In genomic region chr11:62840712-62841360, GRCh38 we compare ENCODE assay signal across 1 cellular context.
A peak's percentile ranks its signal among the peaks of the same experiment; 100 is the strongest.
TF ChIP-seq lines count a peak whose summit lies in the region.

No MANE protein-coding gene starts in this region.

TF ChIP-seq in HepG2, 621 proteins besides CTCF, POLR2A, EP300 and RAD21 (continues in another document):
- TF ChIP-seq GFI1 (CRISPR knock-in tag; IDR thresholded peaks at IDR 0.05; ENCODE audit: borderline replicate concordance) (0 out of 2 replicates have a peak, but pooled peaks have one; percentile 9), ZNF800 (CRISPR knock-in tag; IDR thresholded peaks at IDR 0.05) (0 out of 2 replicates have a peak, but pooled peaks have one; percentile 27), ZFX (CRISPR knock-in tag; IDR thresholded peaks at IDR 0.05; ENCODE audit: low read depth) (peak; percentile 40; the same call in 1 of the 2 replicates), HNRNPLL (IDR thresholded peaks at IDR 0.05; ENCODE audit: low read depth, low read length, poor library complexity, severe bottlenecking) (peak; percentile 23), CBX5 (CRISPR knock-in tag; IDR thresholded peaks at IDR 0.05; ENCODE audit: borderline replicate concordance) (0 out of 2 replicates have a peak, but pooled peaks have one; percentile 21), SP4 (CRISPR knock-in tag; IDR thresholded peaks at IDR 0.05) (peak; percentile 31; the same call in 1 of the 2 replicates), HDAC1 (CRISPR knock-in tag; IDR thresholded peaks at IDR 0.05) (peak; percentile 44; the same call in 1 of the 2 replicates), CREBL2 (CRISPR knock-in tag; IDR thresholded peaks at IDR 0.05; ENCODE audit: borderline replicate concordance) (0 out of 2 replicates have a peak, but pooled peaks have one; percentile 29), FOXP4 (CRISPR knock-in tag; IDR thresholded peaks at IDR 0.05) (peak; percentile 1; the same call in 1 of the 2 replicates), ZNF558 (CRISPR knock-in tag; IDR thresholded peaks at IDR 0.05; ENCODE audit: borderline replicate concordance) (0 out of 2 replicates have a peak, but pooled peaks have one; percentile 43), ARID5B (CRISPR knock-in tag; IDR thresholded peaks at IDR 0.05) (0 out of 2 replicates have a peak, but pooled peaks have one; percentile 1), ARNTL (CRISPR knock-in tag; IDR thresholded peaks at IDR 0.05) (0 out of 2 replicates have a peak, but pooled peaks have one; percentile 0), GZF1 (CRISPR knock-in tag; IDR thresholded peaks at IDR 0.05) (0 out of 2 replicates have a peak, but pooled peaks have one; percentile 28), ZNF225 (CRISPR knock-in tag; IDR thresholded peaks at IDR 0.05) (0 out of 2 replicates have a peak, but pooled peaks have one; percentile 41), PITX1 (CRISPR knock-in tag; IDR thresholded peaks at IDR 0.05) (0 out of 2 replicates have a peak, but pooled peaks have one; percentile 37), PLSCR1 (CRISPR knock-in tag; IDR thresholded peaks at IDR 0.05; ENCODE audit: borderline replicate concordance) (0 out of 2 replicates have a peak, but pooled peaks have one; percentile 66), GLI4 (CRISPR knock-in tag; IDR thresholded peaks at IDR 0.05; ENCODE audit: borderline replicate concordance) (0 out of 2 replicates have a peak, but pooled peaks have one; percentile 26), SALL1 (CRISPR knock-in tag; IDR thresholded peaks at IDR 0.05) (peak; percentile 8; the same call in 1 of the 2 replicates), ZNF337 (CRISPR knock-in tag; IDR thresholded peaks at IDR 0.05; ENCODE audit: borderline replicate concordance, low read depth) (peak; percentile 16; the same call in 1 of the 2 replicates), ZNF17 (CRISPR knock-in tag; IDR thresholded peaks at IDR 0.05) (0 out of 2 replicates have a peak, but pooled peaks have one; percentile 11), TBX3 (IDR thresholded peaks at IDR 0.05; ENCODE audit: borderline replicate concordance) (peak; percentile 26; the same call in 1 of the 2 replicates), ZMYM3 (CRISPR knock-in tag; IDR thresholded peaks at IDR 0.05) (peak; percentile 37; the same call in 1 of the 2 replicates), ZNF460 (CRISPR knock-in tag; IDR thresholded peaks at IDR 0.05; ENCODE audit: borderline replicate concordance) (peak; percentile 94), ZNF768 (CRISPR knock-in tag; IDR thresholded peaks at IDR 0.05) (0 out of 2 replicates have a peak, but pooled peaks have one; percentile 14), ZNF619 (CRISPR knock-in tag; IDR thresholded peaks at IDR 0.05) (0 out of 2 replicates have a peak, but pooled peaks have one; percentile 11), ZNF263 (CRISPR knock-in tag; IDR thresholded peaks at IDR 0.05) (0 out of 2 replicates have a peak, but pooled peaks have one; percentile 18), CEBPB (IDR thresholded peaks at IDR 0.05; ENCODE audit: borderline replicate concordance, low read depth, low read length) (peak; percentile 60; the same call in 1 of the 2 replicates), ZSCAN29 (CRISPR knock-in tag; conservative IDR thresholded peaks at IDR 0.05) (0 out of 2 replicates have a peak, but pooled peaks have one; percentile 1)
- TF ChIP-seq, protein P1, sequence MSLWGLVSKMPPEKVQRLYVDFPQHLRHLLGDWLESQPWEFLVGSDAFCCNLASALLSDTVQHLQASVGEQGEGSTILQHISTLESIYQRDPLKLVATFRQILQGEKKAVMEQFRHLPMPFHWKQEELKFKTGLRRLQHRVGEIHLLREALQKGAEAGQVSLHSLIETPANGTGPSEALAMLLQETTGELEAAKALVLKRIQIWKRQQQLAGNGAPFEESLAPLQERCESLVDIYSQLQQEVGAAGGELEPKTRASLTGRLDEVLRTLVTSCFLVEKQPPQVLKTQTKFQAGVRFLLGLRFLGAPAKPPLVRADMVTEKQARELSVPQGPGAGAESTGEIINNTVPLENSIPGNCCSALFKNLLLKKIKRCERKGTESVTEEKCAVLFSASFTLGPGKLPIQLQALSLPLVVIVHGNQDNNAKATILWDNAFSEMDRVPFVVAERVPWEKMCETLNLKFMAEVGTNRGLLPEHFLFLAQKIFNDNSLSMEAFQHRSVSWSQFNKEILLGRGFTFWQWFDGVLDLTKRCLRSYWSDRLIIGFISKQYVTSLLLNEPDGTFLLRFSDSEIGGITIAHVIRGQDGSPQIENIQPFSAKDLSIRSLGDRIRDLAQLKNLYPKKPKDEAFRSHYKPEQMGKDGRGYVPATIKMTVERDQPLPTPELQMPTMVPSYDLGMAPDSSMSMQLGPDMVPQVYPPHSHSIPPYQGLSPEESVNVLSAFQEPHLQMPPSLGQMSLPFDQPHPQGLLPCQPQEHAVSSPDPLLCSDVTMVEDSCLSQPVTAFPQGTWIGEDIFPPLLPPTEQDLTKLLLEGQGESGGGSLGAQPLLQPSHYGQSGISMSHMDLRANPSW (CRISPR knock-in tag; IDR thresholded peaks at IDR 0.05; ENCODE audit: borderline replicate concordance): peak; percentile 11; the same call in 1 of the 2 replicates
- TF ChIP-seq, protein P2, sequence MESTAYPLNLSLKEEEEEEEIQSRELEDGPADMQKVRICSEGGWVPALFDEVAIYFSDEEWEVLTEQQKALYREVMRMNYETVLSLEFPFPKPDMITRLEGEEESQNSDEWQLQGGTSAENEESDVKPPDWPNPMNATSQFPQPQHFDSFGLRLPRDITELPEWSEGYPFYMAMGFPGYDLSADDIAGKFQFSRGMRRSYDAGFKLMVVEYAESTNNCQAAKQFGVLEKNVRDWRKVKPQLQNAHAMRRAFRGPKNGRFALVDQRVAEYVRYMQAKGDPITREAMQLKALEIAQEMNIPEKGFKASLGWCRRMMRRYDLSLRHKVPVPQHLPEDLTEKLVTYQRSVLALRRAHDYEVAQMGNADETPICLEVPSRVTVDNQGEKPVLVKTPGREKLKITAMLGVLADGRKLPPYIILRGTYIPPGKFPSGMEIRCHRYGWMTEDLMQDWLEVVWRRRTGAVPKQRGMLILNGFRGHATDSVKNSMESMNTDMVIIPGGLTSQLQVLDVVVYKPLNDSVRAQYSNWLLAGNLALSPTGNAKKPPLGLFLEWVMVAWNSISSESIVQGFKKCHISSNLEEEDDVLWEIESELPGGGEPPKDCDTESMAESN (CRISPR knock-in tag; conservative IDR thresholded peaks at IDR 0.05): 0 out of 2 replicates have a peak, but pooled peaks have one; percentile 8
- TF ChIP-seq, protein P3, sequence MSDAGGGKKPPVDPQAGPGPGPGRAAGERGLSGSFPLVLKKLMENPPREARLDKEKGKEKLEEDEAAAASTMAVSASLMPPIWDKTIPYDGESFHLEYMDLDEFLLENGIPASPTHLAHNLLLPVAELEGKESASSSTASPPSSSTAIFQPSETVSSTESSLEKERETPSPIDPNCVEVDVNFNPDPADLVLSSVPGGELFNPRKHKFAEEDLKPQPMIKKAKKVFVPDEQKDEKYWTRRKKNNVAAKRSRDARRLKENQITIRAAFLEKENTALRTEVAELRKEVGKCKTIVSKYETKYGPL (CRISPR knock-in tag; IDR thresholded peaks at IDR 0.05): peak; percentile 51; the same call in 1 of the 2 replicates
- TF ChIP-seq, protein P4, sequence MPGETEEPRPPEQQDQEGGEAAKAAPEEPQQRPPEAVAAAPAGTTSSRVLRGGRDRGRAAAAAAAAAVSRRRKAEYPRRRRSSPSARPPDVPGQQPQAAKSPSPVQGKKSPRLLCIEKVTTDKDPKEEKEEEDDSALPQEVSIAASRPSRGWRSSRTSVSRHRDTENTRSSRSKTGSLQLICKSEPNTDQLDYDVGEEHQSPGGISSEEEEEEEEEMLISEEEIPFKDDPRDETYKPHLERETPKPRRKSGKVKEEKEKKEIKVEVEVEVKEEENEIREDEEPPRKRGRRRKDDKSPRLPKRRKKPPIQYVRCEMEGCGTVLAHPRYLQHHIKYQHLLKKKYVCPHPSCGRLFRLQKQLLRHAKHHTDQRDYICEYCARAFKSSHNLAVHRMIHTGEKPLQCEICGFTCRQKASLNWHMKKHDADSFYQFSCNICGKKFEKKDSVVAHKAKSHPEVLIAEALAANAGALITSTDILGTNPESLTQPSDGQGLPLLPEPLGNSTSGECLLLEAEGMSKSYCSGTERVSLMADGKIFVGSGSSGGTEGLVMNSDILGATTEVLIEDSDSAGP (CRISPR knock-in tag; IDR thresholded peaks at IDR 0.05; ENCODE audit: borderline replicate concordance): 0 out of 2 replicates have a peak, but pooled peaks have one; percentile 5
- TF ChIP-seq, protein P5, sequence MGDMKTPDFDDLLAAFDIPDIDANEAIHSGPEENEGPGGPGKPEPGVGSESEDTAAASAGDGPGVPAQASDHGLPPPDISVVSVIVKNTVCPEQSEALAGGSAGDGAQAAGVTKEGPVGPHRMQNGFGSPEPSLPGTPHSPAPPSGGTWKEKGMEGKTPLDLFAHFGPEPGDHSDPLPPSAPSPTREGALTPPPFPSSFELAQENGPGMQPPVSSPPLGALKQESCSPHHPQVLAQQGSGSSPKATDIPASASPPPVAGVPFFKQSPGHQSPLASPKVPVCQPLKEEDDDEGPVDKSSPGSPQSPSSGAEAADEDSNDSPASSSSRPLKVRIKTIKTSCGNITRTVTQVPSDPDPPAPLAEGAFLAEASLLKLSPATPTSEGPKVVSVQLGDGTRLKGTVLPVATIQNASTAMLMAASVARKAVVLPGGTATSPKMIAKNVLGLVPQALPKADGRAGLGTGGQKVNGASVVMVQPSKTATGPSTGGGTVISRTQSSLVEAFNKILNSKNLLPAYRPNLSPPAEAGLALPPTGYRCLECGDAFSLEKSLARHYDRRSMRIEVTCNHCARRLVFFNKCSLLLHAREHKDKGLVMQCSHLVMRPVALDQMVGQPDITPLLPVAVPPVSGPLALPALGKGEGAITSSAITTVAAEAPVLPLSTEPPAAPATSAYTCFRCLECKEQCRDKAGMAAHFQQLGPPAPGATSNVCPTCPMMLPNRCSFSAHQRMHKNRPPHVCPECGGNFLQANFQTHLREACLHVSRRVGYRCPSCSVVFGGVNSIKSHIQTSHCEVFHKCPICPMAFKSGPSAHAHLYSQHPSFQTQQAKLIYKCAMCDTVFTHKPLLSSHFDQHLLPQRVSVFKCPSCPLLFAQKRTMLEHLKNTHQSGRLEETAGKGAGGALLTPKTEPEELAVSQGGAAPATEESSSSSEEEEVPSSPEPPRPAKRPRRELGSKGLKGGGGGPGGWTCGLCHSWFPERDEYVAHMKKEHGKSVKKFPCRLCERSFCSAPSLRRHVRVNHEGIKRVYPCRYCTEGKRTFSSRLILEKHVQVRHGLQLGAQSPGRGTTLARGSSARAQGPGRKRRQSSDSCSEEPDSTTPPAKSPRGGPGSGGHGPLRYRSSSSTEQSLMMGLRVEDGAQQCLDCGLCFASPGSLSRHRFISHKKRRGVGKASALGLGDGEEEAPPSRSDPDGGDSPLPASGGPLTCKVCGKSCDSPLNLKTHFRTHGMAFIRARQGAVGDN (CRISPR knock-in tag; IDR thresholded peaks at IDR 0.05): peak; percentile 72
